ENCODE assay signal across 22 cellular contexts in genomic region chr5:59319286-59319685, GRCh38.
A peak's percentile ranks its signal among the peaks of the same experiment; 100 is the strongest.
DNase-seq lines count a peak whose midpoint lies in the region; ATAC-seq and TF ChIP-seq lines count a peak whose summit lies in the region.
"Had no signal": no experiment of that assay in that cellular context is flagged by ENCODE, and none has a peak within 500 bp of the region (broad histone marks: within the 10 kb centered on the region; RNA-seq: fewer than 3 reads in every experiment).

No MANE protein-coding gene starts in this region.

- TF ChIP-seq CTCF in mesothelial cell of epicardium (IDR thresholded peaks at IDR 0.05; ENCODE audit: unreplicated experiment) (no peak), smooth muscle cell (IDR thresholded peaks at IDR 0.05; ENCODE audit: borderline replicate concordance, insufficient read depth, poor library complexity, severe bottlenecking) (no peak), GM13977 (IDR thresholded peaks at IDR 0.05; ENCODE audit: extremely low read depth, insufficient read depth, missing control alignments) (no peak)

- H3K9me3 Mint-ChIP-seq in mesothelial cell of epicardium = no peaks in the 10 kb centered on the region
- H3K9me3 Mint-ChIP-seq in activated CD4-positive, alpha-beta T cell treated with anti-CD3 and anti-CD28 coated beads for 36 hours (ENCODE audit: low read depth) = no peaks in the 10 kb centered on the region
- H3K9me3 Mint-ChIP-seq in activated CD8-positive, alpha-beta memory T cell treated with anti-CD3 and anti-CD28 coated beads, Interleukin-2, amount 10 ng/mL, durations not matched to agents 7 days and 5 days (ENCODE audit: low read depth) = no peaks in the 10 kb centered on the region

- H3K27me3 ChIP-seq in SJCRH30 = no peaks in the 10 kb centered on the region
- no peaks in the 10 kb centered on the region for H3K27me3 ChIP-seq in smooth muscle cell (ENCODE audit: low read depth)
- H3K27me3 ChIP-seq: BLaER1 treated with 17β-estradiol and CSF1 and Interleukin-3, amounts not matched to agents 10 nM and 100 nM had no signal

- no peak overlapping the region for H3K4me3 Mint-ChIP-seq in mesothelial cell of epicardium
- H3K4me3 Mint-ChIP-seq in activated CD4-positive, alpha-beta T cell treated with anti-CD3 and anti-CD28 coated beads for 36 hours = no peak overlapping the region
- H3K4me3 Mint-ChIP-seq in activated CD8-positive, alpha-beta memory T cell treated with anti-CD3 and anti-CD28 coated beads, Interleukin-2, amount 10 ng/mL, durations not matched to agents 7 days and 5 days = no peak overlapping the region
- H3K4me3 Mint-ChIP-seq: CD4-positive, alpha-beta memory T cell had no signal

- H3F3A ChIP-seq in smooth muscle cell (ENCODE audit: low read depth) = peaks cover 10% of the 10 kb centered on the region

- intact Hi-C loops in activated CD4-positive, alpha-beta T cell treated with anti-CD3 and anti-CD28 coated beads for 36 hours (cut with DNase I, micrococcal nuclease) = no loop called here

- no peak for ATAC-seq in activated CD4-positive, alpha-beta T cell treated with anti-CD3 and anti-CD28 coated beads for 36 hours
- no peak for ATAC-seq in activated CD8-positive, alpha-beta memory T cell treated with anti-CD3 and anti-CD28 coated beads, Interleukin-2, amount 10 ng/mL, durations not matched to agents 7 days and 5 days

- POLR2A ChIA-PET in activated CD4-positive, alpha-beta T cell treated with anti-CD3 and anti-CD28 coated beads for 36 hours (lab: Charles Lee) = no interaction called here

- H3K4me2 ChIP-seq in smooth muscle cell = peak overlapping the region; percentile 74
- H3K4me2 ChIP-seq: BLaER1 treated with 17β-estradiol and CSF1 and Interleukin-3, amounts not matched to agents 10 nM and 100 nM; KMS-11 had no signal

- peak overlapping the region; percentile 92; the same call in 1 of the 2 replicates for H3K27ac ChIP-seq in SJCRH30
- H3K27ac ChIP-seq in smooth muscle cell (ENCODE audit: low read depth) = peak overlapping the region; percentile 66
- H3K27ac ChIP-seq: BLaER1 treated with 17β-estradiol and CSF1 and Interleukin-3, amounts not matched to agents 10 nM and 100 nM; KMS-11 had no signal

- H3K79me2 ChIP-seq in smooth muscle cell (ENCODE audit: low read depth) = no peaks in the 10 kb centered on the region

- peaks cover 83% of the 10 kb centered on the region for H3K4me1 Mint-ChIP-seq in mesothelial cell of epicardium
- H3K4me1 Mint-ChIP-seq in activated CD4-positive, alpha-beta T cell treated with anti-CD3 and anti-CD28 coated beads for 36 hours = no peaks in the 10 kb centered on the region
- no peaks in the 10 kb centered on the region for H3K4me1 Mint-ChIP-seq in activated CD8-positive, alpha-beta memory T cell treated with anti-CD3 and anti-CD28 coated beads, Interleukin-2, amount 10 ng/mL, durations not matched to agents 7 days and 5 days
- H3K4me1 Mint-ChIP-seq: CD4-positive, alpha-beta memory T cell had no signal

- H3K9ac ChIP-seq in smooth muscle cell (ENCODE audit: low read depth) = no peak overlapping the region
- H3K9ac ChIP-seq: BLaER1 treated with 17β-estradiol and CSF1 and Interleukin-3, amounts not matched to agents 10 nM and 100 nM; KMS-11 had no signal

- H3K36me3 Mint-ChIP-seq in mesothelial cell of epicardium = no peaks in the 10 kb centered on the region
- H3K36me3 Mint-ChIP-seq in activated CD4-positive, alpha-beta T cell treated with anti-CD3 and anti-CD28 coated beads for 36 hours (ENCODE audit: low read depth) = no peaks in the 10 kb centered on the region
- H3K36me3 Mint-ChIP-seq in activated CD8-positive, alpha-beta memory T cell treated with anti-CD3 and anti-CD28 coated beads, Interleukin-2, amount 10 ng/mL, durations not matched to agents 7 days and 5 days = no peaks in the 10 kb centered on the region
- H3K36me3 Mint-ChIP-seq: CD4-positive, alpha-beta memory T cell had no signal

- no peaks in the 10 kb centered on the region for H3K27me3 Mint-ChIP-seq in mesothelial cell of epicardium (ENCODE audit: low read depth)
- no peaks in the 10 kb centered on the region for H3K27me3 Mint-ChIP-seq in activated CD4-positive, alpha-beta T cell treated with anti-CD3 and anti-CD28 coated beads for 36 hours
- H3K27me3 Mint-ChIP-seq in activated CD8-positive, alpha-beta memory T cell treated with anti-CD3 and anti-CD28 coated beads, Interleukin-2, amount 10 ng/mL, durations not matched to agents 7 days and 5 days = peaks cover 11% of the 10 kb centered on the region

- in situ Hi-C loops in GM13977 (cut with MboI; ENCODE audit: low pct_unique_long_range_greater_than_20kb, low sequenced_read_pairs, unreplicated experiment) = no loop called here

- H2AFZ ChIP-seq in smooth muscle cell (ENCODE audit: low read depth) = no peak overlapping the region

- H3K27ac Mint-ChIP-seq in mesothelial cell of epicardium = peak overlapping the region; percentile 74
- H3K27ac Mint-ChIP-seq in activated CD4-positive, alpha-beta T cell treated with anti-CD3 and anti-CD28 coated beads for 36 hours = no peak overlapping the region
- H3K27ac Mint-ChIP-seq in activated CD8-positive, alpha-beta memory T cell treated with anti-CD3 and anti-CD28 coated beads, Interleukin-2, amount 10 ng/mL, durations not matched to agents 7 days and 5 days = no peak overlapping the region
- H3K27ac Mint-ChIP-seq: CD4-positive, alpha-beta memory T cell had no signal

- H3K36me3 ChIP-seq in SJCRH30 = no peaks in the 10 kb centered on the region
- no peaks in the 10 kb centered on the region for H3K36me3 ChIP-seq in smooth muscle cell (ENCODE audit: low read depth)
- H3K36me3 ChIP-seq: BLaER1 treated with 17β-estradiol and CSF1 and Interleukin-3, amounts not matched to agents 10 nM and 100 nM had no signal

- H3K4me1 ChIP-seq in SJCRH30 (peaks cover 51% of the 10 kb centered on the region), smooth muscle cell (ENCODE audit: low read depth) (peaks cover 20% of the 10 kb centered on the region)
- H3K4me1 ChIP-seq: BLaER1 treated with 17β-estradiol and CSF1 and Interleukin-3, amounts not matched to agents 10 nM and 100 nM had no signal

- CTCF ChIA-PET in activated CD4-positive, alpha-beta T cell treated with anti-CD3 and anti-CD28 coated beads for 36 hours (lab: Charles Lee) = interaction anchor here (0.6 kb wide), 1 partner anchor 301 kb away, joined by 4 read pairs; no protein-coding TSS in a partner anchor
- CTCF ChIA-PET in activated CD8-positive, alpha-beta memory T cell treated with anti-CD3 and anti-CD28 coated beads, Interleukin-2, amount 10 ng/mL, durations not matched to agents 7 days and 5 days (lab: Charles Lee) = no interaction called here

- H3K9me3 ChIP-seq in SJCRH30 (replicated peaks) (no peaks in the 10 kb centered on the region), smooth muscle cell (replicated peaks; ENCODE audit: low read depth) (no peaks in the 10 kb centered on the region)
- H3K9me3 ChIP-seq: Caco-2 had no signal

- H3K4me3 ChIP-seq in SJCRH30 (no peak overlapping the region), smooth muscle cell (no peak overlapping the region)
- H3K4me3 ChIP-seq: BLaER1 treated with 17β-estradiol and CSF1 and Interleukin-3, amounts not matched to agents 10 nM and 100 nM had no signal

- peaks cover 5% of the 10 kb centered on the region for H4K20me1 ChIP-seq in smooth muscle cell (ENCODE audit: low read depth)
- H4K20me1 ChIP-seq: BLaER1 treated with 17β-estradiol and CSF1 and Interleukin-3, amounts not matched to agents 10 nM and 100 nM had no signal

- no peak for DNase-seq in SJCRH30
- peak; percentile 47 for DNase-seq in dermis blood vessel endothelial cell
- no peak for DNase-seq in mesothelial cell of epicardium (ENCODE audit: low spot score in 2 of 2, unreplicated experiment in 2 of 2)
- no peak for DNase-seq in smooth muscle cell (lab: John Stamatoyannopoulos, UW; ENCODE audit: unreplicated experiment)
- no peak for DNase-seq in GM13977 (ENCODE audit: low spot score)
- DNase-seq in activated CD4-positive, alpha-beta T cell treated with anti-CD3 and anti-CD28 coated beads for 36 hours = no peak
- DNase-seq in NAMALWA (ENCODE audit: low spot score) = no peak
- DNase-seq in activated CD8-positive, alpha-beta memory T cell treated with anti-CD3 and anti-CD28 coated beads, Interleukin-2, amount 10 ng/mL, durations not matched to agents 7 days and 5 days = no peak
- DNase-seq: ACHN; Caco-2; CD4-positive, alpha-beta memory T cell; DND-41; GOT3; IMR-90; MV-4-11; NCI-H1694 treated with DMSO at 0.1 percent for 48 hours; NCI-H2081 treated with DMSO at 0.1 percent for 48 hours; NCI-H446; NCI-H526; OCI-M1 had no signal
